1 cellular context compared by ENCODE assay signal in the genomic region with DNA sequence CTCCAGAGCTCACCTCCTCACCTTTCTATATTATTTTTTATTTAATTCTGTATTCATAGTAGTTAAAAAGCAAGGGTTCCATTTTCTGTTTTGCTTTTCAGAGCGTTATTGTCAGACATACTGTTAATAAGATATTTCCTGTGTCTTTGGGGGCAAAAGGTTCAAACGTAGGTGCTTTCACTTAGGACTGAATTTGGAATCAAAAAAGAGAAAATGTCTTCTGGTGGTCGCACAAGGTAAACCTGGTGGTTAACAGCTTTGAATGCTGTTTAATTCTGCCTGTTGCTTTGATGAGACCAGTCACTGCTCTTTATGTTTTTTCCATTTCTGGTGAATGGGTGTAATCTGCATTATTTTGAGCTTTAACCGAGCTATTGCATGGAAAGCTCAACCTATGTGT.
TF ChIP-seq lines count a peak whose summit lies in the region.

No MANE protein-coding gene starts in this region.

TF ChIP-seq in WTC11, 78 proteins besides CTCF, POLR2A, EP300 and RAD21 (continued from another document):
- TF ChIP-seq, protein P1, sequence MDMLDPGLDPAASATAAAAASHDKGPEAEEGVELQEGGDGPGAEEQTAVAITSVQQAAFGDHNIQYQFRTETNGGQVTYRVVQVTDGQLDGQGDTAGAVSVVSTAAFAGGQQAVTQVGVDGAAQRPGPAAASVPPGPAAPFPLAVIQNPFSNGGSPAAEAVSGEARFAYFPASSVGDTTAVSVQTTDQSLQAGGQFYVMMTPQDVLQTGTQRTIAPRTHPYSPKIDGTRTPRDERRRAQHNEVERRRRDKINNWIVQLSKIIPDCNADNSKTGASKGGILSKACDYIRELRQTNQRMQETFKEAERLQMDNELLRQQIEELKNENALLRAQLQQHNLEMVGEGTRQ (CRISPR knock-in tag; IDR thresholded peaks at IDR 0.05), result no peak
- TF ChIP-seq NFYB (CRISPR knock-in tag; conservative IDR thresholded peaks at IDR 0.05; ENCODE audit: low read depth) (no peak), ZNF121 (CRISPR knock-in tag; IDR thresholded peaks at IDR 0.05) (no peak), RORB (CRISPR knock-in tag; IDR thresholded peaks at IDR 0.05) (no peak), ZBTB21 (CRISPR knock-in tag; IDR thresholded peaks at IDR 0.05; ENCODE audit: borderline replicate concordance) (no peak)
- TF ChIP-seq, protein P2, sequence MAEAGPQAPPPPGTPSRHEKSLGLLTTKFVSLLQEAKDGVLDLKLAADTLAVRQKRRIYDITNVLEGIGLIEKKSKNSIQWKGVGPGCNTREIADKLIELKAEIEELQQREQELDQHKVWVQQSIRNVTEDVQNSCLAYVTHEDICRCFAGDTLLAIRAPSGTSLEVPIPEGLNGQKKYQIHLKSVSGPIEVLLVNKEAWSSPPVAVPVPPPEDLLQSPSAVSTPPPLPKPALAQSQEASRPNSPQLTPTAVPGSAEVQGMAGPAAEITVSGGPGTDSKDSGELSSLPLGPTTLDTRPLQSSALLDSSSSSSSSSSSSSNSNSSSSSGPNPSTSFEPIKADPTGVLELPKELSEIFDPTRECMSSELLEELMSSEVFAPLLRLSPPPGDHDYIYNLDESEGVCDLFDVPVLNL (CRISPR knock-in tag; IDR thresholded peaks at IDR 0.05; ENCODE audit: borderline replicate concordance, low read depth), result no peak
